Comparison of ENCODE assay signal across 1 cellular context in the genomic region with DNA sequence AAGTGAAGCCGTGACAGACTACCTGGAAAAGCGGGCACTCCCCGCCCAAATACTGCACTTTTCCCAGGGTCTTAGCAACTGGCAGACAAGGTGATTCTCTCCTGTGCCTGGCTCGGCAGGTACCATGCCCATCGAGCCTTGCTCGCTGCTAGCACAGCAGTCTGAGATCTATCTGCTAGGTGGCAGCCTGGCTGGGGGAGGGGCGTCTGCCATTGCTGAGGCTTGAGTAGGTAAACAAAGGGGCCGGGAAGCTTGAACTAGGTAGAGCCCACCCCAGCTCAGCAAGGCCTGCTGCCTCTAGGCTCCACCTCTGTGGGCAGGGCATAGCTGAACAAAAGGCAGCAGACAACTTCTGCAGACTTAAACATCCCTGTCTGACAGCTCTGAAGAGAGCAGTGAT.
A peak's percentile ranks its signal among the peaks of the same experiment; 100 is the strongest.
TF ChIP-seq lines count a peak whose summit lies in the region.

No MANE protein-coding gene starts in this region.

TF ChIP-seq in WTC11, 78 proteins besides CTCF, POLR2A, EP300 and RAD21:
- TF ChIP-seq FOXK1 (CRISPR knock-in tag; IDR thresholded peaks at IDR 0.05) = peak; percentile 49; the same call in 1 of the 2 replicates
